In the genomic region with DNA sequence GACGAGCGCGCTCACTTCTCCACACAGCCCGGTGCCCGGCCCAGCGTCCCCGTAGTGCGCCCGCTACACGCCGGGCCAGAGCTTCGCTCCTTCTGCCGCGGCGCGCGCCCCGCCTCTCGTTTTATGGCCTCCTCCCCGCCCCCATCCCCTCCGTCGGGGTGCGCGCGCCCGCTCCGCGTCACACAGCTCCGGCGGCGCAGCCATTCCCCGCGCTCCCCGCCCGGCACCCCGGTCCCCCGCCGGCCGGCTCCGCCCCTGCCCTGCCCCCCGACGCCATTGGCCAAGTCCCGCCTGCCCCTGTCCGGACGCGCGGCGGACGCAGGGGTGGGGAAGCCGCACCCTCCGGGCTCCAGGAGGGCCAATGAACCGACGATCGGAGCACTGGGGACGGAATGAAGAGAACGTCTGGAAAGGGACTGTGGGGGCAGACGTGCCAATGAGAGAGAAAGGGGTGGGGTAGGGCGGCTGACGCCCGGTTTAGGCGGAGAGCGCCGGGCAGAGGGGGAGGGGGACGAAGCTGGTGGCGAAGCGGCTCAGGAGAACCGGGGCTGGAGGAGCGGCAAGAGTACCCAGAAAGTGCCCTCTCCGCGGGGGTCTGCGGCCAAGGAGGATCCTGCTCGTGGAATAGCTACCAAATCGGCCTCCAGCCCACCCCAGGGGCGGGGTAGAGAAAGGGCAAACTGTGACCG, we compare ENCODE assay signal across 8 cellular contexts.
A peak's percentile ranks its signal among the peaks of the same experiment; 100 is the strongest.
DNase-seq lines count a peak whose midpoint lies in the region; ATAC-seq and TF ChIP-seq lines count a peak whose summit lies in the region.

A gene with protein sequence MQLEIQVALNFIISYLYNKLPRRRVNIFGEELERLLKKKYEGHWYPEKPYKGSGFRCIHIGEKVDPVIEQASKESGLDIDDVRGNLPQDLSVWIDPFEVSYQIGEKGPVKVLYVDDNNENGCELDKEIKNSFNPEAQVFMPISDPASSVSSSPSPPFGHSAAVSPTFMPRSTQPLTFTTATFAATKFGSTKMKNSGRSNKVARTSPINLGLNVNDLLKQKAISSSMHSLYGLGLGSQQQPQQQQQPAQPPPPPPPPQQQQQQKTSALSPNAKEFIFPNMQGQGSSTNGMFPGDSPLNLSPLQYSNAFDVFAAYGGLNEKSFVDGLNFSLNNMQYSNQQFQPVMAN (minus strand): TSS at position 94 of the 689 bp plus-strand sequence. CDS start 2,337 bp downstream, outside the sequence.

- TF ChIP-seq CTCF in AG09319 (IDR thresholded peaks at IDR 0.05; ENCODE audit: low read depth, low read length), result no peak

- peak within 1 kb of the TSS; percentile 100 for H3K27ac ChIP-seq in caudate nucleus (ENCODE audit: low read depth, low read length)

- DNase-seq in AG09319 (ENCODE audit: extremely low read depth, low read depth) (peak; percentile 95), NCI-H345 treated with DMSO at 0.1 percent for 48 hours (lab: John Stamatoyannopoulos, UW; ENCODE audit: unreplicated experiment) (peak; percentile 91), caudate nucleus (lab: John Stamatoyannopoulos, UW) (peak; percentile 52 to 100 (median 98)), islet precursor cell (peak; percentile 100)
- DNase-seq in activated CD4-positive, CD25-positive, alpha-beta regulatory T cell (lab: John Stamatoyannopoulos, UW), result peak; percentile 93 to 96 (median 96)
- DNase-seq in stimulated activated CD4-positive, alpha-beta T cell treated with anti-CD3 and anti-CD28 coated beads, Interleukin-12 subunit alpha, Interleukin-12 subunit beta, amount 100 ng/mL, for 4 hours, result peak; percentile 98

- ATAC-seq in GM19025 (IDR thresholded peaks at IDR 0.05; ENCODE audit: low read depth, unreplicated experiment), result peak; percentile 68
- ATAC-seq in HG03280 (IDR thresholded peaks at IDR 0.05; ENCODE audit: unreplicated experiment), result peak; percentile 61

Comparison
In these comparisons a context has a peak if more than half of its experiments do, and no peak if none do; other contexts are left out.
1. Peak in every context shown above with its lines: DNase-seq, ATAC-seq and H3K27ac ChIP-seq.